Comparison of ENCODE assay signal across 14 cellular contexts in the genomic region with DNA sequence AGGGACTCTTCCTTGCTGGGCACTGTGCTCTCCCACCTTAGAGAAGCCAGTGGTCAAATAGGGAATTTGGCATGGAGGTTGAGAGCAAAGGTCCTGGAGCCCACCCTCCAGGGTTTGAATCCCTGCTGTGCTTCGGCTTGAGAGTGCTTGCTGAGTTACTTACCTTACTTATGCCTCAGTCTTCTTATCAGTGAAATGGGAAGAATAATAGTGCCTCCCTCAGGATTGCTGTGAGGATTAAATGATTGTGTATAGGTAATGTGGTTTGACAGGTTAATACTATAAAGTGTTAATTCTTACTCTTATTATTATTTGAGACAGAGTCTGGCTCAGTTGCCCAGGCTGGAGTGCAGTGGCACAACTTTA.
A peak's percentile ranks its signal among the peaks of the same experiment; 100 is the strongest.
DNase-seq lines count a peak whose midpoint lies in the region; ATAC-seq, FAIRE-seq and TF ChIP-seq lines count a peak whose summit lies in the region.
"Had no signal": no experiment of that assay in that cellular context is flagged by ENCODE, and none has a peak within 500 bp of the region (broad histone marks: within the 10 kb centered on the region; RNA-seq: fewer than 3 reads in every experiment).

No MANE protein-coding gene starts in this region.

- H2BK120ac ChIP-seq in mesenchymal stem cell (ENCODE audit: low read depth, low read length), result no peak overlapping the region

- FAIRE-seq in HepG2 (lab: Jason Lieb, UNC), result no peak
- FAIRE-seq in astrocyte (lab: Jason Lieb, UNC), result no peak

- H2BK5ac ChIP-seq in mesenchymal stem cell (ENCODE audit: low read depth, low read length, poor library complexity, severe bottlenecking), result no peak overlapping the region

- no peak overlapping the region for H3K9ac ChIP-seq in HepG2 (ENCODE audit: insufficient read depth, low read depth, low read length)
- H3K9ac ChIP-seq in astrocyte (ENCODE audit: low read length), result no peak overlapping the region
- H3K9ac ChIP-seq in mesenchymal stem cell (ENCODE audit: low read length), result no peak overlapping the region
- H3K9ac ChIP-seq: BLaER1, KMS-11 had no signal

- in situ Hi-C loops in HepG2 (cut with HindIII; ENCODE audit: extremely low pct_ligation_motif_present, low pct_unique_long_range_greater_than_20kb), result loop anchor here (10.0 kb wide), 1 partner anchor 727 kb away; a partner anchor contains a TSS
- in situ Hi-C loops in GM13977 (cut with MboI; ENCODE audit: low pct_unique_long_range_greater_than_20kb, low sequenced_read_pairs, unreplicated experiment), result loop anchor here (25.0 kb wide), 1 partner anchor 729 kb away; a partner anchor contains a TSS

- no peak overlapping the region for H4K91ac ChIP-seq in mesenchymal stem cell (ENCODE audit: low read length)

- H3K4ac ChIP-seq in mesenchymal stem cell (ENCODE audit: low read depth in 1 of 2, low read length in 2 of 2), result no peak overlapping the region

- BruUV-seq in HepG2 (replicated peaks; lab: Mats Ljungman, UMichigan), result no TSS peak

- no peak overlapping the region for H2AFZ ChIP-seq in HepG2 (ENCODE audit: low read length)
- H2AFZ ChIP-seq in astrocyte (ENCODE audit: low read depth, low read length), result no peak overlapping the region
- no peak overlapping the region for H2AFZ ChIP-seq in mesenchymal stem cell (ENCODE audit: low read depth, low read length)

- DNase-seq in HepG2 (ENCODE audit: low spot score) (no peak), right lobe of liver (no peak), astrocyte (ENCODE audit: low read depth) (no peak), mesenchymal stem cell (no peak), GM13977 (ENCODE audit: low spot score) (no peak), germinal center (ENCODE audit: low spot score) (no peak), dorsolateral prefrontal cortex (no peak), spleen (no peak)

- no peaks in the 10 kb centered on the region for H3K9me3 ChIP-seq in HepG2 (ENCODE audit: low read length)
- H3K9me3 ChIP-seq in right lobe of liver, result no peaks in the 10 kb centered on the region
- H3K9me3 ChIP-seq in astrocyte (ENCODE audit: insufficient read depth, low read depth, low read length), result no peaks in the 10 kb centered on the region
- no peaks in the 10 kb centered on the region for H3K9me3 ChIP-seq in mesenchymal stem cell (ENCODE audit: control insufficient read depth, low read length)
- H3K9me3 ChIP-seq in spleen, result no peaks in the 10 kb centered on the region
- H3K9me3 ChIP-seq: BLaER1, Caco-2 had no signal

- H3K36me3 Mint-ChIP-seq in astrocyte (ENCODE audit: low read depth, unreplicated experiment), result peaks cover 6% of the 10 kb centered on the region

- TF ChIP-seq POLR2A in HepG2 (IDR thresholded peaks at IDR 0.05; ENCODE audit: insufficient read depth in 1 of 2, low read depth in 2 of 2, low read length in 2 of 2) (no peak), right lobe of liver (IDR thresholded peaks at IDR 0.05) (no peak), spleen (IDR thresholded peaks at IDR 0.05) (no peak)

- H3K27me3 Mint-ChIP-seq in astrocyte (ENCODE audit: low read depth, unreplicated experiment), result no peaks in the 10 kb centered on the region
- H3K27me3 Mint-ChIP-seq: IgD-negative memory B cell had no signal

- intact Hi-C loops in HepG2 (cut with micrococcal nuclease; ENCODE audit: unreplicated experiment) (loop anchor here (1.0 to 5.0 kb wide), 2 partner anchors 174 to 726 kb away; a partner anchor contains a TSS), right lobe of liver (cut with DNase I) (no loop called here), dorsolateral prefrontal cortex (cut with DNase I) (loop anchor here (1.0 to 10.0 kb wide), 5 partner anchors 173 to 1069 kb away; a partner anchor contains a TSS), spleen (cut with DNase I; ENCODE audit: low total_unique reads) (no loop called here)

- H3K4me3 Mint-ChIP-seq in astrocyte (ENCODE audit: unreplicated experiment), result no peak overlapping the region
- H3K4me3 Mint-ChIP-seq: CD8-positive, alpha-beta memory T cell had no signal

- no peak overlapping the region for H4K8ac ChIP-seq in mesenchymal stem cell (ENCODE audit: low read length)

- H4K20me1 ChIP-seq in HepG2 (ENCODE audit: insufficient read depth, low read length) (no peaks in the 10 kb centered on the region), astrocyte (ENCODE audit: insufficient read depth, low read length) (no peaks in the 10 kb centered on the region)
- H4K20me1 ChIP-seq: BLaER1 had no signal

- H3K9me3 Mint-ChIP-seq in astrocyte (ENCODE audit: unreplicated experiment), result peaks cover 2% of the 10 kb centered on the region
- H3K9me3 Mint-ChIP-seq: CD8-positive, alpha-beta memory T cell had no signal

- peak overlapping the region; percentile 54 for H2AK5ac ChIP-seq in mesenchymal stem cell (ENCODE audit: low read length, severe bottlenecking)

- no peak overlapping the region for H3K27ac ChIP-seq in HepG2 (ENCODE audit: extremely low read length, insufficient read depth, low read length)
- no peak overlapping the region for H3K27ac ChIP-seq in right lobe of liver
- H3K27ac ChIP-seq in astrocyte (ENCODE audit: low read depth, low read length), result no peak overlapping the region
- peak overlapping the region; percentile 35 for H3K27ac ChIP-seq in mesenchymal stem cell (ENCODE audit: low read length, poor library complexity, severe bottlenecking)
- H3K27ac ChIP-seq in dorsolateral prefrontal cortex, result no peak overlapping the region
- H3K27ac ChIP-seq in spleen, result no peak overlapping the region
- H3K27ac ChIP-seq: 22Rv1, BLaER1, KMS-11 had no signal

- H3K4me2 ChIP-seq in HepG2 (ENCODE audit: low read depth, low read length) (no peak overlapping the region), astrocyte (ENCODE audit: low read length) (no peak overlapping the region), mesenchymal stem cell (ENCODE audit: low read length, poor library complexity, severe bottlenecking) (no peak overlapping the region)
- H3K4me2 ChIP-seq: BLaER1, KMS-11 had no signal

- CTCF ChIA-PET in HepG2 (lab: Yijun Ruan, JAX; ENCODE audit: low intra/inter-chr PET ratio, low total read pairs), result interaction anchor here (1.6 to 2.1 kb wide), 2 partner anchors 541 to 727 kb away, joined by 6 to 32 read pairs; a partner anchor contains a TSS

- no peak for TF ChIP-seq CTCF in HepG2 (CRISPR knock-in tag; IDR thresholded peaks at IDR 0.05)
- TF ChIP-seq CTCF in right lobe of liver (IDR thresholded peaks at IDR 0.05), result no peak
- TF ChIP-seq CTCF in astrocyte (IDR thresholded peaks at IDR 0.05; ENCODE audit: insufficient read depth, low read depth, low read length), result no peak
- no peak for TF ChIP-seq CTCF in GM13977 (IDR thresholded peaks at IDR 0.05; ENCODE audit: extremely low read depth, insufficient read depth, missing control alignments)
- TF ChIP-seq CTCF in dorsolateral prefrontal cortex (IDR thresholded peaks at IDR 0.05 in 54 of 56, conservative IDR thresholded peaks at IDR 0.05 in 2 of 56; ENCODE audit: low read depth in 1 of 56, partially characterized antibody in 56 of 56), result no peak
- TF ChIP-seq CTCF in spleen (IDR thresholded peaks at IDR 0.05 in 8 of 11, conservative IDR thresholded peaks at IDR 0.05 in 3 of 11), result no peak

- no peak for TF ChIP-seq RAD21 in HepG2 (CRISPR knock-in tag; IDR thresholded peaks at IDR 0.05)

- H3K4me1 Mint-ChIP-seq in astrocyte (ENCODE audit: low read depth, unreplicated experiment), result peaks cover 17% of the 10 kb centered on the region
- H3K4me1 Mint-ChIP-seq: CD8-positive, alpha-beta memory T cell had no signal

- no peak overlapping the region for H2BK12ac ChIP-seq in mesenchymal stem cell (ENCODE audit: low read length in 2 of 2)

- H3K36me3 ChIP-seq in HepG2 (replicated peaks in 1 of 2; ENCODE audit: control insufficient read depth in 1 of 2, insufficient read depth in 2 of 2, low read length in 2 of 2), result no peaks in the 10 kb centered on the region
- H3K36me3 ChIP-seq in right lobe of liver, result no peaks in the 10 kb centered on the region
- no peaks in the 10 kb centered on the region for H3K36me3 ChIP-seq in astrocyte (ENCODE audit: insufficient read depth, low read length)
- H3K36me3 ChIP-seq in mesenchymal stem cell (ENCODE audit: control insufficient read depth in 1 of 2, insufficient read depth in 2 of 2, low read depth in 1 of 2, low read length in 2 of 2), result peaks cover 0 to 12% of the 10 kb centered on the region in 2 experiments
- peaks cover 0 to 27% (median 0%) of the 10 kb centered on the region in 6 donors for H3K36me3 ChIP-seq in spleen

- POLR2A ChIA-PET in HepG2 (lab: Yijun Ruan, JAX), result no interaction called here

- H3K27ac Mint-ChIP-seq in astrocyte (ENCODE audit: unreplicated experiment), result peak overlapping the region; percentile 8
- H3K27ac Mint-ChIP-seq: CD8-positive, alpha-beta memory T cell; IgD-negative memory B cell had no signal

- 100% methylated on average over 1 of the region's 1 CpG for WGBS in HepG2 (ENCODE audit: low lambda C conversion rate)
- WGBS in right lobe of liver (ENCODE audit: insufficient coverage, low coverage, low lambda C conversion rate, missing lambda C conversion rate), result 71% methylated on average over 1 of the region's 1 CpG
- 100% methylated on average over 1 of the region's 1 CpG for WGBS in mesenchymal stem cell
- WGBS in spleen, 5 donors, result 90 to 100% (median 97%) methylated on average over 1 of the region's 1 CpG

- no peak for ATAC-seq in HepG2
- no peak for ATAC-seq in right lobe of liver

- H2BK15ac ChIP-seq in mesenchymal stem cell (ENCODE audit: low read depth, poor library complexity, severe bottlenecking), result no peak overlapping the region

- no peak overlapping the region for H3K18ac ChIP-seq in mesenchymal stem cell (ENCODE audit: low read depth in 1 of 2, low read length in 2 of 2)

- no peak overlapping the region for H3K14ac ChIP-seq in mesenchymal stem cell (ENCODE audit: low read length in 2 of 2)

- peaks cover 1% of the 10 kb centered on the region for H3K79me1 ChIP-seq in mesenchymal stem cell (replicated peaks; ENCODE audit: low read length, poor library complexity, severe bottlenecking)

- no peak for TF ChIP-seq EP300 in HepG2 (IDR thresholded peaks at IDR 0.05; ENCODE audit: low read depth in 2 of 2, low read length in 2 of 2)
- TF ChIP-seq EP300 in HepG2 (CRISPR knock-in tag; IDR thresholded peaks at IDR 0.05; ENCODE audit: borderline replicate concordance), result no peak

- H3K4me1 ChIP-seq in HepG2 (ENCODE audit: insufficient read depth, low read length), result no peaks in the 10 kb centered on the region; the same call in 1 of the 2 replicates
- H3K4me1 ChIP-seq in right lobe of liver, result no peaks in the 10 kb centered on the region
- no peaks in the 10 kb centered on the region for H3K4me1 ChIP-seq in astrocyte (ENCODE audit: insufficient read depth, low read length)
- H3K4me1 ChIP-seq in mesenchymal stem cell (ENCODE audit: control insufficient read depth, insufficient read depth, low read depth, low read length), result peaks cover 2% of the 10 kb centered on the region
- peaks cover 0 to 3% (median 0%) of the 10 kb centered on the region in 6 donors for H3K4me1 ChIP-seq in spleen
- H3K4me1 ChIP-seq: BLaER1 had no signal

- H3K4me3 ChIP-seq in HepG2 (replicated peaks in 1 of 3; ENCODE audit: insufficient read depth in 1 of 3, low read depth in 2 of 3, low read length in 3 of 3), result no peak overlapping the region
- no peak overlapping the region for H3K4me3 ChIP-seq in right lobe of liver
- no peak overlapping the region for H3K4me3 ChIP-seq in astrocyte (ENCODE audit: insufficient read depth, low read depth, low read length)
- H3K4me3 ChIP-seq in mesenchymal stem cell (ENCODE audit: insufficient read depth in 1 of 2, low read depth in 1 of 2, low read length in 2 of 2), result no peak overlapping the region
- no peak overlapping the region for H3K4me3 ChIP-seq in dorsolateral prefrontal cortex
- no peak overlapping the region for H3K4me3 ChIP-seq in spleen
- H3K4me3 ChIP-seq: BLaER1 had no signal

- H3K27me3 ChIP-seq in HepG2 (ENCODE audit: control insufficient read depth in 1 of 2, insufficient read depth in 2 of 2, low read length in 2 of 2) (no peaks in the 10 kb centered on the region), right lobe of liver (no peaks in the 10 kb centered on the region), astrocyte (ENCODE audit: insufficient read depth, low read length) (peaks cover 2% of the 10 kb centered on the region), mesenchymal stem cell (ENCODE audit: control insufficient read depth in 1 of 2, insufficient read depth in 1 of 2, low read length in 2 of 2) (peaks cover 0 to 10% of the 10 kb centered on the region in 2 experiments), dorsolateral prefrontal cortex (no peaks in the 10 kb centered on the region), spleen (replicated peaks in 1 of 7) (no peaks in the 10 kb centered on the region)
- H3K27me3 ChIP-seq: BLaER1 had no signal

- H3K79me2 ChIP-seq in HepG2 (ENCODE audit: insufficient read depth, low read length), result no peaks in the 10 kb centered on the region
- H3K79me2 ChIP-seq in astrocyte (ENCODE audit: insufficient read depth, low read length), result no peaks in the 10 kb centered on the region

- no peak overlapping the region for H3K23ac ChIP-seq in mesenchymal stem cell (ENCODE audit: low read length in 2 of 2)

Comparison
In these comparisons a context has a peak if more than half of its experiments do, and no peak if none do; other contexts are left out.
1. intact Hi-C loops: an anchor here in HepG2 (1.0 to 5.0 kb wide) and dorsolateral prefrontal cortex (1.0 to 10.0 kb wide); none called in right lobe of liver and spleen.